Comparison of ENCODE assay signal across 1 cellular context in the genomic region with DNA sequence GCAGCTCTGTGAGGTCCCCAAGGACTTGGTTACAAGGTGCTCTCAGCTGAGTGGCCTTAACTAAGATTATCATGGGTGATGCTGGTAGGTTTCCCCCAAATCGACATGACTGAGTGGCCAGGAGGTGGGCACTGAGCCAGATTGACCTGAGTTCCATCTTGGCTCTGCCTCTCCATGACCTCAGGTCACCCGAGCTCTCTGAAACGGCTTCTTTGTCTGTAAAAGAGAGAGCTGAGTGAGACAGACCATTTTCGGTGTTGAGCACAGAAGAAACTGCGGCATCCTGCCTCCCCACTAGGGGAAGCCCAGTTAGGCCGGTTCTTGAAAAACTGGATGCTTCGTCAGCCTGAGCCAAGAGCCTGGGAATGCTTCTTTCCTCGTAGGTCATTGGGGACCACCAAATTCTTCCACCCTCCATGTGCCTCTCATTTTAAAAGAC.
TF ChIP-seq lines count a peak whose summit lies in the region.

No MANE protein-coding gene starts in this region.

TF ChIP-seq in WTC11, 78 proteins besides CTCF, POLR2A, EP300 and RAD21 (continued from another document):
- no peak for TF ChIP-seq GABPB1 (CRISPR knock-in tag; IDR thresholded peaks at IDR 0.05)
